Comparison of ENCODE assay signal across 9 cellular contexts in the genomic region with DNA sequence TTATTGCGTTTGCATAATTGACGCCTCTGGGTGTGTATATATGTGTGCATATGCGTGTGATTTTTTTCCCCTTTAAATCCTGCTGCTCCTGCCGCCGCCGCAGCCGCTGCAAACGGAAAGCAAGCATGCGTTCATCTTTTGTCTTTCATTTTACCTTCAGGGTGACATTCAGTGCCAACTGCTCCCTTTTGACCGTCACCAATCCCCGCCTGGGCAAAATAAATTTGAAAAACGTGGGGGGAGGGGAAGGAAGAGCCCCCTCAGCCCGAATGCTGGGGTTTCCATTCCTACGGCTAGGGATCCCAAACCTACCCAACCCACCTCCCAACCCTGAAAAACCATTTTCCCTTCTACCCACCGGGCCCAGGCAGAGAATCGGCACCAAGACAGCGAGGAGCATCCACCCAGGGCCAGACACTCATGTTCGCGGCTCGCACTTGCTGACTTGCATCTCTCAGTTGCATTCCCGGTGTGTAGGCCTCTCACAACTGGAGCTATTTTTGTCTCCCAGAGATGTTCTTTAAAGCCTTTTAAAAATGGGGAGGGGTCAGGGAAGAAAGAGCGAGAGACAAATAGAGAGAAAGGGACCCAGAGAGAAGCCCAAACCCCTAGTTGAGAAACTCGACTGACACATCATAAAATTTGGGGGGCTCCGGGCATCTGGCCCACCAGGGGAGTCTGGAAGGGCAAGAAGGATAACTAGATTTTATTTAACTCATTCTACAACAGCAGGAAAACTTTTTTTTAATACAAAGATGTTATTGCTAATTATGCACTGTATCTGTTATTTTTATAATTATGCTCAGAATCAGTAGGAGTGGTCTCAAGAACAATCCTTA.
A peak's percentile ranks its signal among the peaks of the same experiment; 100 is the strongest.
DNase-seq lines count a peak whose midpoint lies in the region; ATAC-seq and TF ChIP-seq lines count a peak whose summit lies in the region.
"Had no signal": no experiment of that assay in that cellular context is flagged by ENCODE, and none has a peak within 500 bp of the region (broad histone marks: within the 10 kb centered on the region; RNA-seq: fewer than 3 reads in every experiment).

No MANE protein-coding gene starts in this region.

- TF ChIP-seq CTCF in coronary artery (IDR thresholded peaks at IDR 0.05) (no peak), mucosa of descending colon (IDR thresholded peaks at IDR 0.05) (no peak), upper lobe of left lung (IDR thresholded peaks at IDR 0.05) (no peak)

- H3K4me1 Mint-ChIP-seq in activated CD4-positive, alpha-beta T cell treated with anti-CD3 and anti-CD28 coated beads, Interleukin-2, amount 10 ng/mL, durations not matched to agents 7 days and 5 days, result peaks cover 1% of the 10 kb centered on the region

- H3K36me3 Mint-ChIP-seq in activated CD4-positive, alpha-beta T cell treated with anti-CD3 and anti-CD28 coated beads, Interleukin-2, amount 10 ng/mL, durations not matched to agents 7 days and 5 days (ENCODE audit: low read depth), result no peaks in the 10 kb centered on the region

- no peaks in the 10 kb centered on the region for H3K9me3 Mint-ChIP-seq in activated CD4-positive, alpha-beta T cell treated with anti-CD3 and anti-CD28 coated beads, Interleukin-2, amount 10 ng/mL, durations not matched to agents 7 days and 5 days
- H3K9me3 Mint-ChIP-seq: stimulated activated naive CD8-positive, alpha-beta T cell treated with anti-CD3 and anti-CD28 coated beads, Interleukin-15, Interleukin-2, amounts not matched to agents 100 ng/mL and 50 ng/mL, for 24 hours had no signal

- TF ChIP-seq EP300 in upper lobe of left lung (IDR thresholded peaks at IDR 0.05), result no peak

- H3K9me3 ChIP-seq in mucosa of descending colon (no peaks in the 10 kb centered on the region), upper lobe of left lung (no peaks in the 10 kb centered on the region)

- no peaks in the 10 kb centered on the region for H3K36me3 ChIP-seq in mucosa of descending colon (ENCODE audit: low read depth)
- no peaks in the 10 kb centered on the region for H3K36me3 ChIP-seq in upper lobe of left lung

- TF ChIP-seq POLR2A in upper lobe of left lung (IDR thresholded peaks at IDR 0.05), result no peak

- H3K27me3 Mint-ChIP-seq in activated CD4-positive, alpha-beta T cell treated with anti-CD3 and anti-CD28 coated beads, Interleukin-2, amount 10 ng/mL, durations not matched to agents 7 days and 5 days, result peaks cover 29% of the 10 kb centered on the region

- no peak for DNase-seq in activated CD4-positive, alpha-beta T cell treated with anti-CD3 and anti-CD28 coated beads, Interleukin-2, amount 10 ng/mL, durations not matched to agents 7 days and 5 days
- DNase-seq in activated CD4-positive, alpha-beta T cell treated with anti-CD3 and anti-CD28 coated beads, Interleukin-2, amount 50 U/mL, for 48 hours, result no peak
- no peak for DNase-seq in coronary artery (ENCODE audit: low spot score)
- DNase-seq in mucosa of descending colon, result peak in 1 of 3 donors; percentile 29
- peak in 1 of 2 donors; percentile 26 for DNase-seq in upper lobe of left lung

- H3K27me3 ChIP-seq in upper lobe of left lung, result no peaks in the 10 kb centered on the region

- POLR2A ChIA-PET in activated CD4-positive, alpha-beta T cell treated with anti-CD3 and anti-CD28 coated beads, Interleukin-2, amount 10 ng/mL, durations not matched to agents 7 days and 5 days (lab: Charles Lee), result no interaction called here

- CTCF ChIA-PET in activated CD4-positive, alpha-beta T cell treated with anti-CD3 and anti-CD28 coated beads, Interleukin-2, amount 10 ng/mL, durations not matched to agents 7 days and 5 days (lab: Charles Lee), result no interaction called here

- H3K4me3 ChIP-seq in coronary artery (peak overlapping the region; percentile 84), mucosa of descending colon (no peak overlapping the region), upper lobe of left lung (peak overlapping the region in 3 of 4 donors; percentile 30 to 47 (median 44))

- no peaks in the 10 kb centered on the region for H3K4me1 ChIP-seq in mucosa of descending colon (ENCODE audit: low read depth)
- H3K4me1 ChIP-seq in upper lobe of left lung, result peaks cover 0 to 17% (median 3%) of the 10 kb centered on the region in 4 donors

- peak overlapping the region; percentile 50 for H3K27ac Mint-ChIP-seq in activated CD4-positive, alpha-beta T cell treated with anti-CD3 and anti-CD28 coated beads, Interleukin-2, amount 10 ng/mL, durations not matched to agents 7 days and 5 days
- H3K27ac Mint-ChIP-seq: stimulated activated naive CD8-positive, alpha-beta T cell treated with anti-CD3 and anti-CD28 coated beads, Interleukin-15, Interleukin-2, amounts not matched to agents 100 ng/mL and 50 ng/mL, for 24 hours had no signal

- intact Hi-C loops in mucosa of descending colon (cut with DNase I, micrococcal nuclease), result no loop called here

- WGBS in upper lobe of left lung, 2 donors, result 28 to 29% methylated on average over 24 of the region's 24 CpGs

- no peak overlapping the region for H3K4me3 Mint-ChIP-seq in activated CD4-positive, alpha-beta T cell treated with anti-CD3 and anti-CD28 coated beads, Interleukin-2, amount 10 ng/mL, durations not matched to agents 7 days and 5 days
- H3K4me3 Mint-ChIP-seq: stimulated activated naive CD8-positive, alpha-beta T cell treated with anti-CD3 and anti-CD28 coated beads, Interleukin-15, Interleukin-2, amounts not matched to agents 100 ng/mL and 50 ng/mL, for 24 hours had no signal

- H3K27ac ChIP-seq in coronary artery, result no peak overlapping the region
- H3K27ac ChIP-seq in upper lobe of left lung, result no peak overlapping the region

- ATAC-seq in mucosa of descending colon (peak; percentile 35), upper lobe of left lung (ENCODE audit: low FRiP score in 2 of 2) (peak in 1 of 2 donors; percentile 43), HG02642 (IDR thresholded peaks at IDR 0.05; ENCODE audit: poor library complexity, unreplicated experiment) (no peak), GM18907 (IDR thresholded peaks at IDR 0.05; ENCODE audit: unreplicated experiment) (no peak), HG03045 (IDR thresholded peaks at IDR 0.05; ENCODE audit: unreplicated experiment) (no peak)
